ENCODE assay signal across 17 cellular contexts in genomic region chr4:8030121-8030781, GRCh38.
"Had no signal": no experiment of that assay in that cellular context is flagged by ENCODE, and none has a peak within 500 bp of the region (broad histone marks: within the 10 kb centered on the region; RNA-seq: fewer than 3 reads in every experiment).

No MANE protein-coding gene starts in this region.

- H3K36me3 ChIP-seq: upper lobe of right lung had no signal

- H3K27ac ChIP-seq: testis, upper lobe of right lung had no signal

- H3K27me3 ChIP-seq: testis, upper lobe of right lung had no signal

- H3K27me3 Mint-ChIP-seq: central memory CD8-positive, alpha-beta T cell; stimulated activated naive CD8-positive, alpha-beta T cell treated with anti-CD3 and anti-CD28 coated beads, Interleukin-15, Interleukin-2, amounts not matched to agents 100 ng/mL and 50 ng/mL, for 24 hours had no signal

- H3K9me3 ChIP-seq: testis, upper lobe of right lung had no signal

- H3K4me1 ChIP-seq: testis, upper lobe of right lung had no signal

- ATAC-seq: activated CD8-positive, alpha-beta T cell treated with anti-CD3 and anti-CD28 coated beads, Interleukin-2, amount 10 ng/mL, durations not matched to agents 7 days and 5 days; left colon; natural killer cell; upper lobe of right lung had no signal

- H3K36me3 Mint-ChIP-seq: immature natural killer cell, natural killer cell had no signal

- H3K27ac Mint-ChIP-seq: activated CD8-positive, alpha-beta T cell treated with anti-CD3 and anti-CD28 coated beads, Interleukin-2, amount 10 ng/mL, durations not matched to agents 7 days and 5 days; activated naive CD4-positive, alpha-beta T cell treated with anti-CD3 and anti-CD28 coated beads for 36 hours; activated T-helper 1 cell treated with anti-CD3 and anti-CD28 coated beads, Interleukin-12 subunit alpha, Interleukin-12 subunit beta, Interleukin-2, Interleukin-4 antibody, amounts not matched to agents 30 ng/mL and 10 ng/mL and 1 ng/mL, durations not matched to agents 14 hours and 24 hours and 36 hours; dendritic cell treated with granulocyte-macrophage colony-stimulating factor and Interleukin-4, amounts not matched to agents 40 ng/mL and 50 ng/mL, for 4 days; immature natural killer cell; natural killer cell; stimulated activated naive CD8-positive, alpha-beta T cell treated with anti-CD3 and anti-CD28 coated beads, Interleukin-15, Interleukin-2, amounts not matched to agents 100 ng/mL and 50 ng/mL, for 24 hours had no signal

- DNase-seq: activated CD4-positive, alpha-beta T cell treated with anti-CD3 and anti-CD28 coated beads for 48 hours; activated CD8-positive, alpha-beta memory T cell treated with anti-CD3 and anti-CD28 coated beads, Interleukin-2, amount 50 U/mL, for 48 hours; activated CD8-positive, alpha-beta T cell treated with anti-CD3 and anti-CD28 coated beads, Interleukin-2, amount 10 ng/mL, durations not matched to agents 7 days and 5 days; activated naive CD4-positive, alpha-beta T cell treated with anti-CD3 and anti-CD28 coated beads for 36 hours; erythroblast; immature natural killer cell; left colon; natural killer cell; stimulated activated CD4-positive, alpha-beta T cell treated with anti-CD3 and anti-CD28 coated beads, Interleukin-15, amount 100 ng/mL, for 24 hours; stimulated activated CD4-positive, alpha-beta T cell treated with anti-CD3 and anti-CD28 coated beads, Interleukin-4, amount 100 ng/mL, for 24 hours; testis; upper lobe of right lung had no signal

- H3K4me3 ChIP-seq: lung, testis, upper lobe of right lung had no signal

- H3K4me3 Mint-ChIP-seq: activated CD8-positive, alpha-beta T cell treated with anti-CD3 and anti-CD28 coated beads, Interleukin-2, amount 10 ng/mL, durations not matched to agents 7 days and 5 days; activated naive CD4-positive, alpha-beta T cell treated with anti-CD3 and anti-CD28 coated beads for 36 hours; activated T-helper 1 cell treated with anti-CD3 and anti-CD28 coated beads, Interleukin-12 subunit alpha, Interleukin-12 subunit beta, Interleukin-2, Interleukin-4 antibody, amounts not matched to agents 30 ng/mL and 10 ng/mL and 1 ng/mL, durations not matched to agents 14 hours and 24 hours and 36 hours; central memory CD8-positive, alpha-beta T cell; dendritic cell treated with granulocyte-macrophage colony-stimulating factor and Interleukin-4, amounts not matched to agents 40 ng/mL and 50 ng/mL, for 4 days; immature natural killer cell; natural killer cell; stimulated activated naive CD8-positive, alpha-beta T cell treated with anti-CD3 and anti-CD28 coated beads, Interleukin-15, Interleukin-2, amounts not matched to agents 100 ng/mL and 50 ng/mL, for 24 hours had no signal

- H3K9me3 Mint-ChIP-seq: activated naive CD4-positive, alpha-beta T cell treated with anti-CD3 and anti-CD28 coated beads for 36 hours; activated T-helper 1 cell treated with anti-CD3 and anti-CD28 coated beads, Interleukin-12 subunit alpha, Interleukin-12 subunit beta, Interleukin-2, Interleukin-4 antibody, amounts not matched to agents 30 ng/mL and 10 ng/mL and 1 ng/mL, durations not matched to agents 14 hours and 24 hours and 36 hours; central memory CD8-positive, alpha-beta T cell; dendritic cell treated with granulocyte-macrophage colony-stimulating factor and Interleukin-4, amounts not matched to agents 40 ng/mL and 50 ng/mL, for 4 days; immature natural killer cell; natural killer cell; stimulated activated naive CD8-positive, alpha-beta T cell treated with anti-CD3 and anti-CD28 coated beads, Interleukin-15, Interleukin-2, amounts not matched to agents 100 ng/mL and 50 ng/mL, for 24 hours had no signal
